Comparison of ENCODE assay signal across 12 cellular contexts in the genomic region with DNA sequence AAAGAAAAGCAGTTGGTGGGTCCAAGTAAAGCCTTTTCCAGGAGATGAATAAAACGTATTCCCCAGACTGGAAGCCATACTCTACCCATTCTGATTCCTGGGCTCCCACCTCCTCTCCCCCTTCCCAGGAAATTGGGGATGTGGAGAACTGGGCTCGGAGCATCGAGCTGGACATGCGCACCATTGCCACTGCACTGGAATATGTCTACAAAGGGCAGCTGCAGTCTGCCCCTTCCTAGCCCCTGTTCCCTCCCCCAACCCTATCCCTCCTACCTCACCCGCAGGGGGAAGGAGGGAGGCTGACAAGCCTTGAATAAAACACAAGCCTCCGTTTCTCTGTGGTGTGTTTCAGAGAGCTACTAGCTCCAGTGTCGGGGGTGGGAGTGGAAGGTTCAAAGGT. TPM values are rescaled to one million over a fixed set of nuclear protein-coding genes. Genes with fewer than 3 reads are reported as not detected.
A peak's percentile ranks its signal among the peaks of the same experiment; 100 is the strongest.
DNase-seq lines count a peak whose midpoint lies in the region; ATAC-seq, FAIRE-seq and TF ChIP-seq lines count a peak whose summit lies in the region.
"Had no signal": no experiment of that assay in that cellular context is flagged by ENCODE, and none has a peak within 500 bp of the region (broad histone marks: within the 10 kb centered on the region; RNA-seq: fewer than 3 reads in every experiment).

No MANE protein-coding gene starts in this region.

- DNase-seq in ascending aorta (ENCODE audit: low spot score in 2 of 2) (no peak), gastrocnemius medialis (no peak), GM12891 (ENCODE audit: insufficient read length, low spot score) (no peak)
- DNase-seq in activated CD4-positive, alpha-beta T cell treated with anti-CD3 and anti-CD28 coated beads, Interleukin-2, amount 50 U/mL, for 48 hours: no peak
- no peak for DNase-seq in activated CD4-positive, alpha-beta T cell treated with anti-CD3 and anti-CD28 coated beads, Interleukin-2, amount 50 U/mL, for 4 hours
- DNase-seq: activated CD4-positive, alpha-beta memory T cell treated with anti-CD3 and anti-CD28 coated beads for 36 hours; activated naive CD4-positive, alpha-beta T cell; natural killer cell; NCI-H345 had no signal

- peaks cover 7% of the 10 kb centered on the region for H3K79me2 ChIP-seq in ACC112 (ENCODE audit: control insufficient read depth, insufficient read depth, low read length, unreplicated experiment)

- no peak for FAIRE-seq in GM12891 (lab: Jason Lieb, UNC)

- WGBS in liver: 77% methylated on average over 7 of the region's 7 CpGs

- H3K9me3 ChIP-seq in ascending aorta: no peaks in the 10 kb centered on the region
- H3K9me3 ChIP-seq in liver (ENCODE audit: control insufficient read depth in 4 of 4, low read length in 3 of 4): no peaks in the 10 kb centered on the region
- no peaks in the 10 kb centered on the region for H3K9me3 ChIP-seq in gastrocnemius medialis

- intact Hi-C loops in ascending aorta (cut with DNase I) (no loop called here), gastrocnemius medialis (cut with DNase I; ENCODE audit: low total_unique reads) (loop anchor here (5.0 to 10.0 kb wide), 2 partner anchors 503 to 545 kb away; a partner anchor contains a TSS)

- in situ Hi-C loops in gastrocnemius medialis (cut with MboI; ENCODE audit: low sequenced_read_pairs in 4 of 4): loop anchor here in 2 of 4 donors (5.0 to 25.0 kb wide), 2 partner anchors 42 to 1732 kb away; a partner anchor contains a TSS

- no peak for TF ChIP-seq POLR2A in gastrocnemius medialis (IDR thresholded peaks at IDR 0.05)
- no peak for TF ChIP-seq POLR2A in GM12891 (IDR thresholded peaks at IDR 0.05; ENCODE audit: low read depth, low read length)

- no peak overlapping the region for H3K4me3 ChIP-seq in ACC112 (ENCODE audit: low read depth, low read length)
- H3K4me3 ChIP-seq in ascending aorta: peak overlapping the region in 1 of 2 donors; percentile 3
- no peak overlapping the region for H3K4me3 ChIP-seq in liver (ENCODE audit: low read depth in 1 of 3, low read length in 3 of 3)
- no peak overlapping the region for H3K4me3 ChIP-seq in gastrocnemius medialis

- peaks cover 4% of the 10 kb centered on the region; the same call in 1 of the 2 replicates for H3K36me3 ChIP-seq in ACC112 (ENCODE audit: insufficient read depth, low read length)
- peaks cover 7 to 10% of the 10 kb centered on the region in 2 donors for H3K36me3 ChIP-seq in ascending aorta
- peaks cover 0 to 5% (median 1%) of the 10 kb centered on the region in 4 donors for H3K36me3 ChIP-seq in liver (ENCODE audit: control insufficient read depth in 4 of 4, insufficient read depth in 3 of 4, low read depth in 1 of 4, low read length in 3 of 4)
- peaks cover 0 to 3% of the 10 kb centered on the region in 2 donors for H3K36me3 ChIP-seq in gastrocnemius medialis

- ATAC-seq in gastrocnemius medialis: no peak
- ATAC-seq in GM19467 (IDR thresholded peaks at IDR 0.05; ENCODE audit: unreplicated experiment): no peak
- ATAC-seq: natural killer cell had no signal

- no peak overlapping the region for H2AFZ ChIP-seq in ACC112 (ENCODE audit: low read length, unreplicated experiment)

- H3K27ac ChIP-seq in ACC112 (ENCODE audit: low read depth, low read length) (peak overlapping the region; percentile 91), ascending aorta (peak overlapping the region; percentile 86 to 88), liver (ENCODE audit: low read depth in 1 of 2, low read length in 2 of 2) (peak overlapping the region; percentile 77 to 85), gastrocnemius medialis (peak overlapping the region; percentile 95 to 100 (median 99))

- TF ChIP-seq CTCF in ascending aorta (IDR thresholded peaks at IDR 0.05): no peak
- no peak for TF ChIP-seq CTCF in liver (IDR thresholded peaks at IDR 0.05; ENCODE audit: low read depth, low read length, missing input control)
- TF ChIP-seq CTCF in gastrocnemius medialis (IDR thresholded peaks at IDR 0.05 in 4 of 5, conservative IDR thresholded peaks at IDR 0.05 in 1 of 5): no peak

- TF ChIP-seq RAD21 in liver (IDR thresholded peaks at IDR 0.05): no peak

- no peak overlapping the region for H3K9ac ChIP-seq in liver (ENCODE audit: low read depth in 1 of 2, low read length in 2 of 2)

- H3K4me1 ChIP-seq in ACC112 (ENCODE audit: control insufficient read depth, insufficient read depth, low read length, unreplicated experiment): peaks cover 71% of the 10 kb centered on the region
- peaks cover 46 to 72% of the 10 kb centered on the region in 2 donors for H3K4me1 ChIP-seq in ascending aorta
- H3K4me1 ChIP-seq in liver (ENCODE audit: control insufficient read depth in 4 of 4, insufficient read depth in 4 of 4, low read length in 3 of 4): peaks cover 22 to 74% (median 61%) of the 10 kb centered on the region in 4 donors
- peaks cover 67 to 78% of the 10 kb centered on the region in 2 donors for H3K4me1 ChIP-seq in gastrocnemius medialis

- H3K27me3 ChIP-seq in ACC112 (ENCODE audit: insufficient read depth, low read length) (no peaks in the 10 kb centered on the region), ascending aorta (no peaks in the 10 kb centered on the region), liver (ENCODE audit: control insufficient read depth in 4 of 4, insufficient read depth in 4 of 4, low read length in 3 of 4) (no peaks in the 10 kb centered on the region), gastrocnemius medialis (no peaks in the 10 kb centered on the region)

TF ChIP-seq in liver, 16 proteins besides CTCF, POLR2A, EP300 and RAD21:
- TF ChIP-seq, protein P1, sequence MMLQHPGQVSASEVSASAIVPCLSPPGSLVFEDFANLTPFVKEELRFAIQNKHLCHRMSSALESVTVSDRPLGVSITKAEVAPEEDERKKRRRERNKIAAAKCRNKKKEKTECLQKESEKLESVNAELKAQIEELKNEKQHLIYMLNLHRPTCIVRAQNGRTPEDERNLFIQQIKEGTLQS (IDR thresholded peaks at IDR 0.05): no peak

TF ChIP-seq in GM12891, 5 proteins besides CTCF, POLR2A, EP300 and RAD21:
- no peak for TF ChIP-seq PAX5 (IDR thresholded peaks at IDR 0.05; ENCODE audit: insufficient read depth, low read length, severe bottlenecking)
- no peak for TF ChIP-seq SPI1 (IDR thresholded peaks at IDR 0.05; ENCODE audit: low read depth, low read length)
- no peak for TF ChIP-seq POU2F2 (IDR thresholded peaks at IDR 0.05; ENCODE audit: low read depth, low read length)
- TF ChIP-seq POLR2AphosphoS5 (IDR thresholded peaks at IDR 0.05; ENCODE audit: low read depth, low read length): no peak
- TF ChIP-seq TAF1 (IDR thresholded peaks at IDR 0.05; ENCODE audit: low read depth, low read length): no peak

RNA-seq across cellular contexts. Expression of a gene that starts 0.8 kb away (rescaled TPM):
- total RNA-seq in ascending aorta: 3.6 TPM
- total RNA-seq in liver: 10 to 100 TPM in 1 of 2 donors, 1 to 10 TPM in 1; 9.2 to 21.8 TPM
- 10 to 100 TPM; 36.6 to 61.7 TPM for polyA plus RNA-seq in liver
- 10 to 100 TPM in 1 of 4 donors, 1 to 10 TPM in 3; 3.8 to 10.3 (median 7.5) TPM for total RNA-seq in gastrocnemius medialis
- polyA plus RNA-seq in GM12891 (2012; ENCODE audit: low read depth, missing spikeins): 7.2 TPM

RNA-seq across cellular contexts. Expression of a gene that starts 3.5 kb away (rescaled TPM):
- total RNA-seq in ascending aorta (57.2 TPM), liver (10 to 100 TPM; 43.7 to 79.6 TPM), gastrocnemius medialis (100 to 1,000 TPM; 255 to 434 (median 300) TPM)
- polyA plus RNA-seq in liver: 100 to 1,000 TPM; 150 TPM
- 172 TPM for polyA plus RNA-seq in GM12891 (2012; ENCODE audit: low read depth, missing spikeins)

RNA-seq across cellular contexts. Expression of a gene that starts 9.4 kb away (rescaled TPM):
- total RNA-seq in ascending aorta (566 TPM), liver (100 to 1,000 TPM; 185 to 373 TPM), gastrocnemius medialis (1,000 to 10,000 TPM in 1 of 4 donors, 100 to 1,000 TPM in 3; 423 to 1,107 (median 634) TPM)
- polyA plus RNA-seq in liver: 100 to 1,000 TPM; 328 to 348 TPM
- 172 TPM for polyA plus RNA-seq in GM12891 (2012; ENCODE audit: low read depth, missing spikeins)

RNA-seq across cellular contexts. Expression of a gene that starts 11.7 kb away (rescaled TPM):
- 246 TPM for total RNA-seq in ascending aorta
- 1 to 10 TPM in 1 of 2 donors, under 1 TPM in 1; 0.98 to 3.8 TPM for total RNA-seq in liver
- 1 to 10 TPM; 2.8 to 4.9 TPM for polyA plus RNA-seq in liver
- 100 to 1,000 TPM in 2 of 4 donors, 10 to 100 TPM in 2; 69.7 to 206 (median 92.0) TPM for total RNA-seq in gastrocnemius medialis
- polyA plus RNA-seq in GM12891 (2012; ENCODE audit: low read depth, missing spikeins): 4.3 TPM

RNA-seq across cellular contexts. Expression of a gene that starts 23.6 kb away (rescaled TPM):
- total RNA-seq in ascending aorta: 1.6 TPM
- 1 to 10 TPM in 1 of 2 donors, under 1 TPM in 1; 0.84 to 5.0 TPM for total RNA-seq in liver
- polyA plus RNA-seq in liver: under 1 TPM; 0.40 to 0.55 TPM
- total RNA-seq in gastrocnemius medialis: 1 to 10 TPM in 2 of 4 donors, under 1 TPM in 2; 0.17 to 4.4 (median 1.1) TPM
- 8.0 TPM for polyA plus RNA-seq in GM12891 (2012; ENCODE audit: low read depth, missing spikeins)
